16 cellular contexts compared by ENCODE assay signal in the genomic region with DNA sequence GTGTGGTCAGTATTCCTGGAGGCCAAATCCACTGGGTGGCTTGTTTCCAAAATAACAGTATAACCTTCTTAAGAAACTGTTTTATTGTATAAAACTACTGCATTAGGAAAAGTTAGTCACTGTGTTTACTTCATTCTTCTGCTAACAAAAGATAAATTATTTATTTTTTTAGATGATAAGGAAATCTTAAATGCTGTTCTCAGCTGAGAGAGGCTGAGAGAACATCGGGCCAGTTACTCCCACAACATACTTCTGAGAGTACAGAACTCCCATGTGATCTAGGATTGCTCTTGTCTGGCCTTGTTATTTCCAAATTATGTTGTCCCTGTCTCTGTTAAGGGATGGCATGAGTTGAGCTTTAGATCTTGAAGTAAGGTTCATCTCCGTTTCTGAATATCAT.
"Had no signal": no experiment of that assay in that cellular context is flagged by ENCODE, and none has a peak within 500 bp of the region (broad histone marks: within the 10 kb centered on the region; RNA-seq: fewer than 3 reads in every experiment).

No MANE protein-coding gene starts in this region.

- H3K4me3 ChIP-seq: spleen, thoracic aorta, upper lobe of right lung had no signal

- H3K9me3 ChIP-seq: spleen, thoracic aorta, upper lobe of right lung had no signal

- ATAC-seq: activated CD8-positive, alpha-beta T cell treated with anti-CD3 and anti-CD28 coated beads, Interleukin-2, amount 10 ng/mL, durations not matched to agents 7 days and 5 days; foreskin keratinocyte; sciatic nerve; upper lobe of right lung had no signal

- H3K36me3 ChIP-seq: spleen, thoracic aorta, upper lobe of right lung had no signal

- DNase-seq: activated CD4-positive, alpha-beta T cell treated with anti-CD3 and anti-CD28 coated beads, Interleukin-2, amount 10 ng/mL, durations not matched to agents 24 days and 14 days; activated CD4-positive, CD25-positive, alpha-beta regulatory T cell; activated CD8-positive, alpha-beta memory T cell treated with anti-CD3 and anti-CD28 coated beads, Interleukin-2, amount 50 U/mL, for 4 hours; activated CD8-positive, alpha-beta T cell treated with anti-CD3 and anti-CD28 coated beads, Interleukin-2, amount 10 ng/mL, durations not matched to agents 7 days and 5 days; activated effector memory CD4-positive, alpha-beta T cell treated with anti-CD3 and anti-CD28 coated beads, Interleukin-2, amount 50 U/mL, for 16 hours; activated T-cell treated with anti-CD3 and anti-CD28 coated beads, Interleukin-2, amount 50 U/mL, for 48 hours; amniotic stem cell; endodermal cell; erythroblast; foreskin keratinocyte; glutamatergic neuron; kidney glomerular epithelial cell; spleen; upper lobe of right lung had no signal

- H3K27me3 ChIP-seq: foreskin keratinocyte, spleen, upper lobe of right lung had no signal

- H3K27ac ChIP-seq: foreskin keratinocyte, thoracic aorta, upper lobe of right lung had no signal

- H3K4me1 ChIP-seq: foreskin keratinocyte, spleen, upper lobe of right lung had no signal
